In the genomic region with DNA sequence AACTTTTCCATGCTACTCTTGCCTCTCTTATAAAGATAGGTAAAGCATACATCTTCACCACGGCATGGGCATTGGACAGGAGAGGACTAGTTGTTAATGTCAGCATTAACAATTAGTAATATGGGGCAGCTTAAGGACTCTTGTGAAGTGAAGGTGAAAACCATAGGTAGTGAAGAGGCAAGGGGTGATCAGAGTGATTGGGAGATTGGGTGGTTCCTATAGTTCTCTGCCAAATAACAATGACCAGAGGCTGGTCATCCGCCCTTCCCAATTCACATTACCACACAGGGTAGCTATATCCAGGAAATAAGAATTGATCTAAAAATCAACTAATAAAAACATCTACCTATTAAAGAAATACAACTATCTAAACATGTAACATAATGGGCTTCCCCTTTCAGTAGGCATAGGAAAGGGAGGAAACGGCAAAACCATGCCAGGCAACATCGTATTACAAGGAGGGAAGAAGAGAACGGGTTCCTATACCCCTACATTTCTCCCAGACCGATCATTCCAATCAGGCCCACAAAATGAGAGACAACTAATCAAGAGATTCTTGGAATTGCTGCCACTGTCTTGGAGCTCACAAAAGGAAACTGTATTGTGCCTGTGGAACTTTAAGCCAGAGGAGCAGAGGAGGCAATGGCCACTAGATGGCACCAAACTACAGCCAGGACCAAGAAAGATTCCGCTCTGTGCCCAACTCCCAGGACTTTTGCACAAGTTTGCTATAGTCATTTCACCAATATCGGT, we compare ENCODE assay signal across 8 cellular contexts.
A peak's percentile ranks its signal among the peaks of the same experiment; 100 is the strongest.
DNase-seq lines count a peak whose midpoint lies in the region; ATAC-seq, FAIRE-seq and TF ChIP-seq lines count a peak whose summit lies in the region.

No MANE protein-coding gene starts in this region.

- DNase-seq in A673 (ENCODE audit: low spot score) (peak; percentile 78), GM18507 (ENCODE audit: extremely low spot score, insufficient read length, low read depth) (peak; percentile 15), NCI-H2171 (lab: John Stamatoyannopoulos, UW) (peak; percentile 25), WTC11 (ENCODE audit: low spot score) (peak; percentile 79), caudate nucleus (lab: John Stamatoyannopoulos, UW) (peak in 52 of 61 donors; percentile 6 to 74 (median 36)), kidney glomerular epithelial cell (lab: John Stamatoyannopoulos, UW) (peak; percentile 79)
- peak; percentile 37 for DNase-seq in stimulated activated CD4-positive, alpha-beta T cell treated with anti-CD3 and anti-CD28 coated beads, Interleukin-2, amount 100 ng/mL, for 4 hours (ENCODE audit: low read depth)

- intact Hi-C loops in A673 (cut with micrococcal nuclease; ENCODE audit: unreplicated experiment), result loop anchor here (2.0 to 10.0 kb wide), 2 partner anchors 85 to 215 kb away; no protein-coding TSS in a partner anchor

- no peaks in the 10 kb centered on the region for H3K27me3 ChIP-seq in A673 (replicated peaks; ENCODE audit: insufficient read depth, low read depth, low read length, poor library complexity)

- POLR2A ChIA-PET in A673 (lab: Charles Lee; ENCODE audit: low non-redundant PET), result no interaction called here
- POLR2A ChIA-PET in WTC11 (lab: Charles Lee), result interaction anchor here (1.0 kb wide), 1 partner anchor 85 kb away, joined by 3 read pairs; no protein-coding TSS in a partner anchor

- H3K27me3 Mint-ChIP-seq in WTC11 (ENCODE audit: low read depth), result no peaks in the 10 kb centered on the region

- no peaks in the 10 kb centered on the region for H3K36me3 Mint-ChIP-seq in WTC11

- BruUV-seq in A673 (replicated peaks; lab: Mats Ljungman, UMichigan), result no TSS peak

- no peaks in the 10 kb centered on the region for H3K4me1 ChIP-seq in A673 (ENCODE audit: insufficient read depth, low read length, poor library complexity, severe bottlenecking)

- no peaks in the 10 kb centered on the region for H3K9me3 ChIP-seq in A673 (ENCODE audit: low read depth, low read length, poor library complexity, severe bottlenecking)

- peak; percentile 84 for FAIRE-seq in GM18507 (lab: Jason Lieb, UNC)

- peaks cover 17% of the 10 kb centered on the region for H3K4me1 Mint-ChIP-seq in WTC11

- TF ChIP-seq CTCF in A673 (conservative IDR thresholded peaks at IDR 0.05; ENCODE audit: low read depth, low read length) (peak; percentile 93), WTC11 (IDR thresholded peaks at IDR 0.05) (peak; percentile 78)

- peak; percentile 95 for ATAC-seq in HG02973 (IDR thresholded peaks at IDR 0.05; ENCODE audit: unreplicated experiment)
- peak; percentile 95 for ATAC-seq in WTC11

- H3K27ac Mint-ChIP-seq in WTC11, result peak overlapping the region; percentile 48; the same call in 1 of the 2 replicates

- H3K4me3 ChIP-seq in A673 (ENCODE audit: low read depth, low read length, poor library complexity, severe bottlenecking), result no peak overlapping the region

- H3K36me3 ChIP-seq in A673 (ENCODE audit: insufficient read depth, low read length, poor library complexity, severe bottlenecking), result no peaks in the 10 kb centered on the region

- no peak overlapping the region for H3K27ac ChIP-seq in A673 (ENCODE audit: low read depth, low read length, poor library complexity, severe bottlenecking)
- H3K27ac ChIP-seq in caudate nucleus (ENCODE audit: low read depth, low read length), result no peak overlapping the region

- no peak overlapping the region for H3K4me3 Mint-ChIP-seq in WTC11

- CTCF ChIA-PET in A673 (lab: Charles Lee), result interaction anchor here (0.6 to 2.7 kb wide), 3 partner anchors 85 to 792 kb away, joined by 3 to 26 read pairs (median 3); no protein-coding TSS in a partner anchor
- CTCF ChIA-PET in WTC11 (lab: Charles Lee), result interaction anchor here (0.6 to 2.5 kb wide), 51 partner anchors 8 to 996 kb away, joined by 3 to 20 read pairs (median 4); partner anchors contain the start of gene FBXL17

- H3K9me3 Mint-ChIP-seq in WTC11, result no peaks in the 10 kb centered on the region

TF ChIP-seq in WTC11, 78 proteins besides CTCF, POLR2A, EP300 and RAD21:
- TF ChIP-seq TEAD1 (CRISPR knock-in tag; IDR thresholded peaks at IDR 0.05), result no peak
- TF ChIP-seq ZNF317 (CRISPR knock-in tag; IDR thresholded peaks at IDR 0.05; ENCODE audit: borderline replicate concordance, low read depth), result no peak
- no peak for TF ChIP-seq GABPB1 (CRISPR knock-in tag; IDR thresholded peaks at IDR 0.05)
- TF ChIP-seq, protein P1, sequence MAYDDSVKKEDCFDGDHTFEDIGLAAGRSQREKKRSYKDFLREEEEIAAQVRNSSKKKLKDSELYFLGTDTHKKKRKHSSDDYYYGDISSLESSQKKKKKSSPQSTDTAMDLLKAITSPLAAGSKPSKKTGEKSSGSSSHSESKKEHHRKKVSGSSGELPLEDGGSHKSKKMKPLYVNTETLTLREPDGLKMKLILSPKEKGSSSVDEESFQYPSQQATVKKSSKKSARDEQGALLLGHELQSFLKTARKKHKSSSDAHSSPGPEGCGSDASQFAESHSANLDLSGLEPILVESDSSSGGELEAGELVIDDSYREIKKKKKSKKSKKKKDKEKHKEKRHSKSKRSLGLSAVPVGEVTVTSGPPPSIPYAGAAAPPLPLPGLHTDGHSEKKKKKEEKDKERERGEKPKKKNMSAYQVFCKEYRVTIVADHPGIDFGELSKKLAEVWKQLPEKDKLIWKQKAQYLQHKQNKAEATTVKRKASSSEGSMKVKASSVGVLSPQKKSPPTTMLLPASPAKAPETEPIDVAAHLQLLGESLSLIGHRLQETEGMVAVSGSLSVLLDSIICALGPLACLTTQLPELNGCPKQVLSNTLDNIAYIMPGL (CRISPR knock-in tag; IDR thresholded peaks at IDR 0.05), result no peak
- no peak for TF ChIP-seq ZNF232 (CRISPR knock-in tag; IDR thresholded peaks at IDR 0.05)
- TF ChIP-seq, protein P2, sequence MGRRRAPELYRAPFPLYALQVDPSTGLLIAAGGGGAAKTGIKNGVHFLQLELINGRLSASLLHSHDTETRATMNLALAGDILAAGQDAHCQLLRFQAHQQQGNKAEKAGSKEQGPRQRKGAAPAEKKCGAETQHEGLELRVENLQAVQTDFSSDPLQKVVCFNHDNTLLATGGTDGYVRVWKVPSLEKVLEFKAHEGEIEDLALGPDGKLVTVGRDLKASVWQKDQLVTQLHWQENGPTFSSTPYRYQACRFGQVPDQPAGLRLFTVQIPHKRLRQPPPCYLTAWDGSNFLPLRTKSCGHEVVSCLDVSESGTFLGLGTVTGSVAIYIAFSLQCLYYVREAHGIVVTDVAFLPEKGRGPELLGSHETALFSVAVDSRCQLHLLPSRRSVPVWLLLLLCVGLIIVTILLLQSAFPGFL (CRISPR knock-in tag; IDR thresholded peaks at IDR 0.05; ENCODE audit: borderline replicate concordance), result no peak
- no peak for TF ChIP-seq IRF2 (CRISPR knock-in tag; IDR thresholded peaks at IDR 0.05; ENCODE audit: borderline replicate concordance, low read depth)
- TF ChIP-seq ZNF281 (CRISPR knock-in tag; IDR thresholded peaks at IDR 0.05), result no peak
- no peak for TF ChIP-seq ZNF671 (CRISPR knock-in tag; IDR thresholded peaks at IDR 0.05)
- TF ChIP-seq NR3C1 (CRISPR knock-in tag; conservative IDR thresholded peaks at IDR 0.05; ENCODE audit: low read depth), result no peak
- no peak for TF ChIP-seq GRHL2 (CRISPR knock-in tag; IDR thresholded peaks at IDR 0.05; ENCODE audit: insufficient replicate concordance, severe bottlenecking)
- no peak for TF ChIP-seq NFATC4 (CRISPR knock-in tag; IDR thresholded peaks at IDR 0.05)
- no peak for TF ChIP-seq CDX4 (CRISPR knock-in tag; IDR thresholded peaks at IDR 0.05; ENCODE audit: borderline replicate concordance)
- no peak for TF ChIP-seq NR2C2 (CRISPR knock-in tag; IDR thresholded peaks at IDR 0.05)
- no peak for TF ChIP-seq USF2 (CRISPR knock-in tag; IDR thresholded peaks at IDR 0.05)
TF ChIP-seq in WTC11: peak in this region for 0.

Comparison
In these comparisons a context has a peak if more than half of its experiments do, and no peak if none do; other contexts are left out.
1. DNase-seq: peak in every context shown above with its lines; median percentile 79 in WTC11; 79 in kidney glomerular epithelial cell; 78 in A673; 37 in stimulated activated CD4-positive, alpha-beta T cell treated with anti-CD3 and anti-CD28 coated beads, Interleukin-2, amount 100 ng/mL, for 4 hours; 36 in caudate nucleus; 25 in NCI-H2171; 15 in GM18507.